Comparison of ENCODE assay signal across 8 cellular contexts in genomic region chr16:71846443-71846842, GRCh38. TPM values are rescaled to one million over a fixed set of nuclear protein-coding genes. Genes with fewer than 3 reads are reported as not detected.
DNase-seq lines count a peak whose midpoint lies in the region; ATAC-seq lines count a peak whose summit lies in the region.

No MANE protein-coding gene starts in this region.

- H3K4me3 ChIP-seq in SJSA1: peak overlapping the region; percentile 80
- peak overlapping the region; percentile 98 for H3K4me3 ChIP-seq in mucosa of stomach (ENCODE audit: low read length)

- H3K27ac ChIP-seq in SJSA1: no peak overlapping the region

- H3K4me1 ChIP-seq in SJSA1 (replicated peaks) (peaks cover 9% of the 10 kb centered on the region; the same call in 1 of the 2 replicates), mucosa of stomach (ENCODE audit: control insufficient read depth, insufficient read depth, low read length) (peaks cover 13% of the 10 kb centered on the region)

- peak overlapping the region; percentile 95 for H3K9ac ChIP-seq in mucosa of stomach (ENCODE audit: low read length)

- H3K27me3 ChIP-seq in SJSA1 (replicated peaks) (no peaks in the 10 kb centered on the region), mucosa of stomach (ENCODE audit: control insufficient read depth, insufficient read depth, low read length) (no peaks in the 10 kb centered on the region)

- ATAC-seq in HG03139 (IDR thresholded peaks at IDR 0.05; ENCODE audit: unreplicated experiment): no peak

- peak; percentile 3 for DNase-seq in SIG-M5 treated with dmso at 0.1 percent for 504 hours (lab: John Stamatoyannopoulos, UW; ENCODE audit: unreplicated experiment)
- DNase-seq in SIG-M5 (lab: John Stamatoyannopoulos, UW): no peak
- no peak for DNase-seq in SJSA1 (ENCODE audit: low read depth in 1 of 2, low spot score in 2 of 2)
- peak; percentile 50 for DNase-seq in ecto neural progenitor cell (ENCODE audit: low spot score)
- DNase-seq in kidney glomerular epithelial cell (lab: John Stamatoyannopoulos, UW): no peak
- no peak for DNase-seq in NK-92 (lab: John Stamatoyannopoulos, UW; ENCODE audit: unreplicated experiment)

- H3K9me3 ChIP-seq in SJSA1 (replicated peaks): no peaks in the 10 kb centered on the region
- H3K9me3 ChIP-seq in mucosa of stomach (ENCODE audit: control insufficient read depth, low read length): no peaks in the 10 kb centered on the region

- H3K36me3 ChIP-seq in SJSA1 (peaks cover 43% of the 10 kb centered on the region), mucosa of stomach (ENCODE audit: control insufficient read depth, insufficient read depth, low read length) (peaks cover 4% of the 10 kb centered on the region)

RNA-seq across cellular contexts. Expression of gene ATXN1L, which starts 0.7 kb away (rescaled TPM):
- total RNA-seq in SJSA1 (2014; rRNA removed; shearing (Covaris generic)): 9.9 and 24.2 TPM in 2 replicates

RNA-seq across cellular contexts. Expression of gene ZNF821, which starts 37.5 kb away (rescaled TPM):
- total RNA-seq in SJSA1 (2014; rRNA removed; shearing (Covaris generic)): 4.2 and 19.2 TPM in 2 replicates

RNA-seq across cellular contexts. Expression of gene AP1G1, which starts 37.8 kb away (rescaled TPM):
- 37.4 and 53.9 TPM in 2 replicates for total RNA-seq in SJSA1 (2014; rRNA removed; shearing (Covaris generic))

RNA-seq across cellular contexts. Expression of gene IST1, which starts 48.9 kb away (rescaled TPM):
- total RNA-seq in SJSA1 (2014; rRNA removed; shearing (Covaris generic)): 231 and 233 TPM in 2 replicates

Comparison
In these comparisons a context has a peak if more than half of its experiments do, and no peak if none do; other contexts are left out.
1. DNase-seq: peak in SIG-M5 treated with dmso at 0.1 percent for 504 hours (single experiment) and ecto neural progenitor cell (single experiment); none in SIG-M5 (single experiment), SJSA1 (0 of 2), kidney glomerular epithelial cell (single experiment) and NK-92 (single experiment).